ENCODE assay signal across 1 cellular context in the genomic region with DNA sequence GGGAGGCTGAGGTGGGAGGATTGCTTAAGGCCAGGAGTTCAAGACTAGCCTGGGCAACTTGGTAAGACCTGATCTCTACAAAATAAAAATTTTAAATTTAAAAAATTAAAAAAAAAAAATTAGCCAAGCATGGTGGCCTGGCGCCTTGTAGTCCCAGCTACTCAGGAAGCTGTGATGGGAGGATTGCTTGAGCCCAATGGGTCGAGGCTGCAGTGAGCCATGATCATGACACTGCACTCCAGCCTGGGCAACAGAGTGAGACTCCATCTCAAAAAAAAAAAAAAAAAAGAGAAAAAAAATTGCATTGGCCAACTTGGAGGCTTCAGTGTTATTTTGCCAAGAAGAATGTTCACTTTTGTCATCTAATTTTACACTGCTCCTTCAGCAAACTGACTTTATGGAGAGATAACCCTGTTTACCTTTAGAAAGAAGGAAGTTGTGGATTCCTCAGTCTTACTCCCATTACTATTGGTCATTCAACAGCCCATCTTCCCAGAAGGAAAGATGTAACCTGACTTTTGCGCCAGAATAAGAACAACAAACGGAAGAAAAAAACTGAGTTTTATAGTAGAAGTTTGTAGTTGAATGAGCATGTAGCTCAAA.
TF ChIP-seq lines count a peak whose summit lies in the region.

No MANE protein-coding gene starts in this region.

TF ChIP-seq in HepG2, 621 proteins besides CTCF, POLR2A, EP300 and RAD21:
- TF ChIP-seq TEAD3 (CRISPR knock-in tag; optimal IDR thresholded peaks at IDR 0.05; ENCODE audit: borderline replicate concordance) (no peak), ZNF644 (CRISPR knock-in tag; IDR thresholded peaks at IDR 0.05; ENCODE audit: low read depth) (no peak), ZNF317 (CRISPR knock-in tag; IDR thresholded peaks at IDR 0.05) (no peak), MXD4 (CRISPR knock-in tag; IDR thresholded peaks at IDR 0.05) (no peak), EZH2 (conservative IDR thresholded peaks at IDR 0.05; ENCODE audit: low read depth, low read length) (no peak), SIX1 (CRISPR knock-in tag; IDR thresholded peaks at IDR 0.05; ENCODE audit: borderline replicate concordance) (no peak), ZNF614 (CRISPR knock-in tag; IDR thresholded peaks at IDR 0.05; ENCODE audit: borderline replicate concordance) (no peak), ZNF383 (CRISPR knock-in tag; IDR thresholded peaks at IDR 0.05; ENCODE audit: borderline replicate concordance) (no peak), ZNF501 (CRISPR knock-in tag; IDR thresholded peaks at IDR 0.05) (no peak), SYNCRIP (IDR thresholded peaks at IDR 0.05; ENCODE audit: insufficient read depth, low read depth, low read length) (no peak), BRD4 (CRISPR knock-in tag; IDR thresholded peaks at IDR 0.05) (no peak), NFE2 (CRISPR knock-in tag; IDR thresholded peaks at IDR 0.05) (no peak), TARDBP (CRISPR knock-in tag; IDR thresholded peaks at IDR 0.05) (no peak), SMC3 (IDR thresholded peaks at IDR 0.05; ENCODE audit: low read length) (no peak)
- TF ChIP-seq, protein P1, sequence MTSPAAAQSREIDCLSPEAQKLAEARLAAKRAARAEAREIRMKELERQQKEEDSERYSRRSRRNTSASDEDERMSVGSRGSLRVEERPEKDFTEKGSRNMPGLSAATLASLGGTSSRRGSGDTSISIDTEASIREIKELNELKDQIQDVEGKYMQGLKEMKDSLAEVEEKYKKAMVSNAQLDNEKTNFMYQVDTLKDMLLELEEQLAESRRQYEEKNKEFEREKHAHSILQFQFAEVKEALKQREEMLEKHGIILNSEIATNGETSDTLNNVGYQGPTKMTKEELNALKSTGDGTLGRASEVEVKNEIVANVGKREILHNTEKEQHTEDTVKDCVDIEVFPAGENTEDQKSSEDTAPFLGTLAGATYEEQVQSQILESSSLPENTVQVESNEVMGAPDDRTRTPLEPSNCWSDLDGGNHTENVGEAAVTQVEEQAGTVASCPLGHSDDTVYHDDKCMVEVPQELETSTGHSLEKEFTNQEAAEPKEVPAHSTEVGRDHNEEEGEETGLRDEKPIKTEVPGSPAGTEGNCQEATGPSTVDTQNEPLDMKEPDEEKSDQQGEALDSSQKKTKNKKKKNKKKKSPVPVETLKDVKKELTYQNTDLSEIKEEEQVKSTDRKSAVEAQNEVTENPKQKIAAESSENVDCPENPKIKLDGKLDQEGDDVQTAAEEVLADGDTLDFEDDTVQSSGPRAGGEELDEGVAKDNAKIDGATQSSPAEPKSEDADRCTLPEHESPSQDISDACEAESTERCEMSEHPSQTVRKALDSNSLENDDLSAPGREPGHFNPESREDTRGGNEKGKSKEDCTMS (CRISPR knock-in tag; conservative IDR thresholded peaks at IDR 0.05) = no peak
- TF ChIP-seq, protein P2, sequence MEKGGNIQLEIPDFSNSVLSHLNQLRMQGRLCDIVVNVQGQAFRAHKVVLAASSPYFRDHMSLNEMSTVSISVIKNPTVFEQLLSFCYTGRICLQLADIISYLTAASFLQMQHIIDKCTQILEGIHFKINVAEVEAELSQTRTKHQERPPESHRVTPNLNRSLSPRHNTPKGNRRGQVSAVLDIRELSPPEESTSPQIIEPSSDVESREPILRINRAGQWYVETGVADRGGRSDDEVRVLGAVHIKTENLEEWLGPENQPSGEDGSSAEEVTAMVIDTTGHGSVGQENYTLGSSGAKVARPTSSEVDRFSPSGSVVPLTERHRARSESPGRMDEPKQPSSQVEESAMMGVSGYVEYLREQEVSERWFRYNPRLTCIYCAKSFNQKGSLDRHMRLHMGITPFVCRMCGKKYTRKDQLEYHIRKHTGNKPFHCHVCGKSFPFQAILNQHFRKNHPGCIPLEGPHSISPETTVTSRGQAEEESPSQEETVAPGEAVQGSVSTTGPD (CRISPR knock-in tag; IDR thresholded peaks at IDR 0.05) = no peak
